Comparison of ENCODE assay signal across 8 cellular contexts in the genomic region with DNA sequence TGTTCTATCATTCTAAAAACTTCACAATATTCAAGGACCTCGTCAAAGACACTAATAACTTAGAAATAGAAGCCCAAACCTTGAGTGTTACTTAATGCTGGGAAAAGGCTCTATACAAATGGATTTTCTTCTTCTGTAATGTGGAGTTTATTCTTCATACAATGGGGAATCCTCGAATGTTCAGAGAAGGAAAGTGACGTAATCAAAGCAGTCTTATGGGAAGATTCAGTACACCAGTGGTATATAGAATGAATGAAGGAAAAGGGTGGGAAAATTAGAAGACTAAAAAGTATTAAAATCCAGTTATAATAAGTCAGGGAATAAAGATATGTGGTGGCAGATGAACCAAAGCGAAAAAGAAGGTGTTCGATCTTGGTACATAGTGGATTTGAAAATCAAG.
"Had no signal": no experiment of that assay in that cellular context is flagged by ENCODE, and none has a peak within 500 bp of the region (broad histone marks: within the 10 kb centered on the region; RNA-seq: fewer than 3 reads in every experiment).

No MANE protein-coding gene starts in this region.

- FAIRE-seq: G401.6, GM12878, GM12891, GM12892, GM18507, GM19239 had no signal

- H3K4me3 ChIP-seq: GM12878 had no signal

- ATAC-seq: GM12878 had no signal

- DNase-seq: GDM1, GF-D8 had no signal
